ENCODE assay signal across 1 cellular context in genomic region chr1:116820362-116820761, GRCh38.
TF ChIP-seq lines count a peak whose summit lies in the region.

No MANE protein-coding gene starts in this region.

TF ChIP-seq in K562, 482 proteins besides CTCF, POLR2A, EP300 and RAD21 (continued from another document):
- no peak for TF ChIP-seq ZNF398 (CRISPR knock-in tag; IDR thresholded peaks at IDR 0.05)
